In the genomic region with DNA sequence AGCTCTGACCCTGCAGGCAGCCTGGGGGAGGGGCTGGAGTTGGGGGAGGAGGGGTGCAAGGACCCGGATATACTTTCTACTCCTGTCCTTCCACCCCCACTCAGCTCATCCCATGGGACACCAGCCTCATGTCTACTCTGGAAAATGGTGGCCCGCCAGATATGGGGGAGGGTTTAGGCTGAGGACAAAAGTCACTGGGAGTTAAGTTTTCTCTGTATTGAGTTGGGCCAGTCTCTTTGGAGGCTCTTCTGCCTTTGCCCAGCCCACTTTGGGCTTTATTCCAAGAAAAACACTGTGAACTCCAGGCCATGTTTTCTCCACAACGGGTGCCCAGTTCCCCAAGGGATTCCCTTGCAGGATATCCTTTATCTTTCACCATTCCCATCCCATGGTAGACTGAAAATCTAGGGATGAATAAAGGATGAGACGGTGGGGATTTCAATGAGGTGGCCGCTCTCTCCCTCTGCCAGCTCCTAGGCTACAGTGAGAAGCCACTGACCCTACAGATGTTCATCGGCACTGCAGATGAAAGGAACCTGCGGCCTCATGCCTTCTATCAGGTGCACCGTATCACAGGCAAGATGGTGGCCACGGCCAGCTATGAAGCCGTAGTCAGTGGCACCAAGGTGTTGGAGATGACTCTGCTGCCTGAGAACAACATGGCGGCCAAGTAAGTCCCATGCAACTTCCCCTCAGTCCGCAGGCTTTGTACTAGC, we compare ENCODE assay signal across 1 cellular context.
TF ChIP-seq lines count a peak whose summit lies in the region.

No MANE protein-coding gene starts in this region.

TF ChIP-seq in IMR-90, 13 proteins besides CTCF, POLR2A, EP300 and RAD21:
- TF ChIP-seq CHD1 (IDR thresholded peaks at IDR 0.05; ENCODE audit: low read depth, low read length) (no peak), BHLHE40 (IDR thresholded peaks at IDR 0.05; ENCODE audit: low read depth, low read length) (no peak), MAFK (IDR thresholded peaks at IDR 0.05; ENCODE audit: low read depth, low read length) (no peak), RCOR1 (IDR thresholded peaks at IDR 0.05; ENCODE audit: insufficient replicate concordance, low read length) (no peak), CEBPB (IDR thresholded peaks at IDR 0.05; ENCODE audit: low read depth, low read length) (no peak), SMC3 (IDR thresholded peaks at IDR 0.05; ENCODE audit: low read depth, low read length) (no peak)
